ENCODE assay signal across 8 cellular contexts in the genomic region with DNA sequence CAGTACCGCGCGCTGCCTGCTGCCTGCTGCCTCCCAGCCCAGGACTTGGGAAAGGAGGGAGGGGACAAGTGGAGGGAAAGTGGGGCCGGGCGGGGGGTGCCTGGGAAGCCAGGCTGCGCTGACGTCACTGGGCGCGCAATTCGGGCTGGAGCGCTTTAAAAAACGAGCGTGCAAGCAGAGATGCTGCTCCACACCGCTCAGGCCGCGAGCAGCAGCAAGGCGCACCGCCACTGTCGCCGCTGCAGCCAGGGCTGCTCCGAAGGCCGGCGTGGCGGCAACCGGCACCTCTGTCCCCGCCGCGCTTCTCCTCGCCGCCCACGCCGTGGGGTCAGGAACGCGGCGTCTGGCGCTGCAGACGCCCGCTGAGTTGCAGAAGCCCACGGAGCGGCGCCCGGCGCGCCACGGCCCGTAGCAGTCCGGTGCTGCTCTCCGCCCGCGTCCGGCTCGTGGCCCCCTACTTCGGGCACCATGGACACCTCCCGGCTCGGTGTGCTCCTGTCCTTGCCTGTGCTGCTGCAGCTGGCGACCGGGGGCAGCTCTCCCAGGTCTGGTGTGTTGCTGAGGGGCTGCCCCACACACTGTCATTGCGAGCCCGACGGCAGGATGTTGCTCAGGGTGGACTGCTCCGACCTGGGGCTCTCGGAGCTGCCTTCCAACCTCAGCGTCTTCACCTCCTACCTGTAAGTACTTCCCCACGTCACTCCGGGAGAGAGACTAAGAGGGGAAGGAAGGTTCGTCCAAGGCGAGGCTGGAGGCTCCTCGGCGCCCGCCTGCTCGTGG. TPM values are rescaled to one million over a fixed set of nuclear protein-coding genes. Genes with fewer than 3 reads are reported as not detected.
DNase-seq lines count a peak whose midpoint lies in the region; ATAC-seq lines count a peak whose summit lies in the region.

A gene with protein sequence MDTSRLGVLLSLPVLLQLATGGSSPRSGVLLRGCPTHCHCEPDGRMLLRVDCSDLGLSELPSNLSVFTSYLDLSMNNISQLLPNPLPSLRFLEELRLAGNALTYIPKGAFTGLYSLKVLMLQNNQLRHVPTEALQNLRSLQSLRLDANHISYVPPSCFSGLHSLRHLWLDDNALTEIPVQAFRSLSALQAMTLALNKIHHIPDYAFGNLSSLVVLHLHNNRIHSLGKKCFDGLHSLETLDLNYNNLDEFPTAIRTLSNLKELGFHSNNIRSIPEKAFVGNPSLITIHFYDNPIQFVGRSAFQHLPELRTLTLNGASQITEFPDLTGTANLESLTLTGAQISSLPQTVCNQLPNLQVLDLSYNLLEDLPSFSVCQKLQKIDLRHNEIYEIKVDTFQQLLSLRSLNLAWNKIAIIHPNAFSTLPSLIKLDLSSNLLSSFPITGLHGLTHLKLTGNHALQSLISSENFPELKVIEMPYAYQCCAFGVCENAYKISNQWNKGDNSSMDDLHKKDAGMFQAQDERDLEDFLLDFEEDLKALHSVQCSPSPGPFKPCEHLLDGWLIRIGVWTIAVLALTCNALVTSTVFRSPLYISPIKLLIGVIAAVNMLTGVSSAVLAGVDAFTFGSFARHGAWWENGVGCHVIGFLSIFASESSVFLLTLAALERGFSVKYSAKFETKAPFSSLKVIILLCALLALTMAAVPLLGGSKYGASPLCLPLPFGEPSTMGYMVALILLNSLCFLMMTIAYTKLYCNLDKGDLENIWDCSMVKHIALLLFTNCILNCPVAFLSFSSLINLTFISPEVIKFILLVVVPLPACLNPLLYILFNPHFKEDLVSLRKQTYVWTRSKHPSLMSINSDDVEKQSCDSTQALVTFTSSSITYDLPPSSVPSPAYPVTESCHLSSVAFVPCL (plus strand): TSS at position 186 of the 780 bp plus-strand sequence. CDS start 283 bp downstream, at position 469.

- H3K23ac ChIP-seq in trophoblast cell (ENCODE audit: low read length) = no peak within 1 kb of the TSS

- H4K91ac ChIP-seq in trophoblast cell (ENCODE audit: low read depth, low read length) = no peak within 1 kb of the TSS

- no peaks in the 10 kb centered on the region for H3K79me1 ChIP-seq in trophoblast cell (ENCODE audit: low read length)

- H2AFZ ChIP-seq in trophoblast cell (ENCODE audit: insufficient read depth, low read length, poor library complexity) = no peak within 1 kb of the TSS

- H3K4me2 ChIP-seq in trophoblast cell (ENCODE audit: low read length) = peak within 1 kb of the TSS; percentile 93

- no peak within 1 kb of the TSS for H3K27ac Mint-ChIP-seq in activated naive CD8-positive, alpha-beta T cell treated with anti-CD3 and anti-CD28 coated beads, Interleukin-2, amount 10 ng/mL, durations not matched to agents 7 days and 5 days

- H3K4ac ChIP-seq in trophoblast cell (ENCODE audit: low read depth, low read length) = no peak within 1 kb of the TSS

- intact Hi-C loops in left cardiac atrium (cut with DNase I) = no loop called here

- H3K27ac ChIP-seq in trophoblast cell (ENCODE audit: low read depth, low read length) = no peak within 1 kb of the TSS

- no peak within 1 kb of the TSS for H3K18ac ChIP-seq in trophoblast cell (ENCODE audit: low read length)

- H3K4me3 ChIP-seq in trophoblast cell (ENCODE audit: low read depth, low read length) = peak within 1 kb of the TSS; percentile 63

- H2BK12ac ChIP-seq in trophoblast cell (ENCODE audit: low read length) = no peak within 1 kb of the TSS

- peaks cover 6 to 13% of the 10 kb centered on the region in 2 experiments for H3K4me1 ChIP-seq in trophoblast cell (ENCODE audit: control insufficient read depth in 1 of 2, insufficient read depth in 2 of 2, low read length in 2 of 2)

- H3K14ac ChIP-seq in trophoblast cell (ENCODE audit: low read length) = no peak within 1 kb of the TSS

- peaks cover 10% of the 10 kb centered on the region for H3K9me3 Mint-ChIP-seq in activated T-cell treated with anti-CD3 and anti-CD28 coated beads, Interleukin-2, amount 50 U/mL, for 4 hours
- H3K9me3 Mint-ChIP-seq in activated naive CD8-positive, alpha-beta T cell treated with anti-CD3 and anti-CD28 coated beads, Interleukin-2, amount 10 ng/mL, durations not matched to agents 7 days and 5 days = peaks cover 20% of the 10 kb centered on the region

- no peak within 1 kb of the TSS for H2AK5ac ChIP-seq in trophoblast cell (ENCODE audit: low read length)

- ATAC-seq in activated T-cell treated with anti-CD3 and anti-CD28 coated beads, Interleukin-2, amount 50 U/mL, for 4 hours = peak; percentile 64 to 69
- ATAC-seq in activated naive CD8-positive, alpha-beta T cell treated with anti-CD3 and anti-CD28 coated beads, Interleukin-2, amount 10 ng/mL, durations not matched to agents 7 days and 5 days (ENCODE audit: low read depth) = peak; percentile 59
- peak; percentile 57 to 67 for ATAC-seq in left cardiac atrium

- no peaks in the 10 kb centered on the region for H3K36me3 Mint-ChIP-seq in activated T-cell treated with anti-CD3 and anti-CD28 coated beads, Interleukin-2, amount 50 U/mL, for 4 hours (ENCODE audit: insufficient read depth)
- no peaks in the 10 kb centered on the region for H3K36me3 Mint-ChIP-seq in activated naive CD8-positive, alpha-beta T cell treated with anti-CD3 and anti-CD28 coated beads, Interleukin-2, amount 10 ng/mL, durations not matched to agents 7 days and 5 days

- H3K4me1 Mint-ChIP-seq in activated T-cell treated with anti-CD3 and anti-CD28 coated beads, Interleukin-2, amount 50 U/mL, for 4 hours (ENCODE audit: low read depth) = peaks cover 22% of the 10 kb centered on the region
- H3K4me1 Mint-ChIP-seq in activated naive CD8-positive, alpha-beta T cell treated with anti-CD3 and anti-CD28 coated beads, Interleukin-2, amount 10 ng/mL, durations not matched to agents 7 days and 5 days = peaks cover 18% of the 10 kb centered on the region

- H3K27me3 Mint-ChIP-seq in activated T-cell treated with anti-CD3 and anti-CD28 coated beads, Interleukin-2, amount 50 U/mL, for 4 hours (ENCODE audit: low read depth) = peaks cover 46% of the 10 kb centered on the region
- H3K27me3 Mint-ChIP-seq in activated naive CD8-positive, alpha-beta T cell treated with anti-CD3 and anti-CD28 coated beads, Interleukin-2, amount 10 ng/mL, durations not matched to agents 7 days and 5 days = peaks cover 63% of the 10 kb centered on the region

- no peak within 1 kb of the TSS for H3K9ac ChIP-seq in trophoblast cell (ENCODE audit: low read length)

- peaks cover 40% of the 10 kb centered on the region for H3K27me3 ChIP-seq in trophoblast cell (ENCODE audit: insufficient read depth, low read length)

- H3K9me3 ChIP-seq in trophoblast cell (ENCODE audit: insufficient read depth, low read depth, low read length) = peaks cover 11% of the 10 kb centered on the region

- POLR2A ChIA-PET in activated naive CD8-positive, alpha-beta T cell treated with anti-CD3 and anti-CD28 coated beads, Interleukin-2, amount 10 ng/mL, durations not matched to agents 7 days and 5 days (lab: Charles Lee) = no interaction called here

- peak within 1 kb of the TSS; percentile 75 for H3K4me3 Mint-ChIP-seq in activated T-cell treated with anti-CD3 and anti-CD28 coated beads, Interleukin-2, amount 50 U/mL, for 4 hours
- H3K4me3 Mint-ChIP-seq in activated naive CD8-positive, alpha-beta T cell treated with anti-CD3 and anti-CD28 coated beads, Interleukin-2, amount 10 ng/mL, durations not matched to agents 7 days and 5 days = peak within 1 kb of the TSS; percentile 66

- no peak within 1 kb of the TSS for H2BK5ac ChIP-seq in trophoblast cell (ENCODE audit: low read depth, low read length, poor library complexity)

- no peak for DNase-seq in activated T-cell treated with anti-CD3 and anti-CD28 coated beads, Interleukin-2, amount 50 U/mL, for 4 hours
- DNase-seq in activated T-cell treated with anti-CD3 and anti-CD28 coated beads, Interleukin-2, amount 50 U/mL, for 1 hour = no peak
- DNase-seq in NCI-H1105 treated with DMSO at 0.1 percent for 48 hours (lab: John Stamatoyannopoulos, UW) = peak; percentile 59
- DNase-seq in activated naive CD8-positive, alpha-beta T cell treated with anti-CD3 and anti-CD28 coated beads, Interleukin-2, amount 10 ng/mL, durations not matched to agents 7 days and 5 days = peak; percentile 43
- DNase-seq in left cardiac atrium = peak; percentile 28
- peak in 1 of 2 donors; percentile 20 for DNase-seq in trophoblast cell
- DNase-seq in GDM1 (lab: John Stamatoyannopoulos, UW) = no peak
- no peak for DNase-seq in NCI-H1694 (lab: John Stamatoyannopoulos, UW)

- H3K79me2 ChIP-seq in trophoblast cell (ENCODE audit: control insufficient read depth, insufficient read depth, low read length, poor library complexity) = no peaks in the 10 kb centered on the region

- H4K8ac ChIP-seq in trophoblast cell (ENCODE audit: low read depth, low read length) = no peak within 1 kb of the TSS

- H3K36me3 ChIP-seq in trophoblast cell (ENCODE audit: control insufficient read depth in 1 of 2, insufficient read depth in 2 of 2, low read length in 2 of 2) = peaks cover 0 to 2% of the 10 kb centered on the region in 2 experiments

- H4K12ac ChIP-seq in trophoblast cell (ENCODE audit: low read depth, low read length) = no peak within 1 kb of the TSS

- no peak within 1 kb of the TSS for H2BK120ac ChIP-seq in trophoblast cell (ENCODE audit: insufficient read depth, low read length, poor library complexity)

- no CpG with 5 or more reads among the region's 71 CpGs for WGBS in trophoblast cell (ENCODE audit: extremely low coverage, insufficient coverage, insufficient read length)

RNA-seq across cellular contexts. Expression of the gene that starts here (rescaled TPM):
- total RNA-seq in activated T-cell treated with anti-CD3 and anti-CD28 coated beads, Interleukin-2, amount 50 U/mL, for 4 hours = not detected
- not detected for total RNA-seq in activated naive CD8-positive, alpha-beta T cell treated with anti-CD3 and anti-CD28 coated beads, Interleukin-2, amount 10 ng/mL, durations not matched to agents 7 days and 5 days
- under 1 TPM; 0.10 to 0.12 TPM for total RNA-seq in left cardiac atrium
- polyA plus RNA-seq in trophoblast cell (2013) = 0.79 and 1.1 TPM in 2 replicates

Comparison
In these comparisons a context has a peak if more than half of its experiments do, and no peak if none do; other contexts are left out.
1. Peak in ATAC-seq in activated T-cell treated with anti-CD3 and anti-CD28 coated beads, Interleukin-2, amount 50 U/mL, for 4 hours; RNA of the gene not detected or under 1 TPM.
2. Peak in DNase-seq and ATAC-seq in activated naive CD8-positive, alpha-beta T cell treated with anti-CD3 and anti-CD28 coated beads, Interleukin-2, amount 10 ng/mL, durations not matched to agents 7 days and 5 days; RNA of the gene not detected or under 1 TPM.
3. Peak in DNase-seq and ATAC-seq in left cardiac atrium; RNA of the gene not detected or under 1 TPM.